ENCODE assay signal across 1 cellular context in the genomic region with DNA sequence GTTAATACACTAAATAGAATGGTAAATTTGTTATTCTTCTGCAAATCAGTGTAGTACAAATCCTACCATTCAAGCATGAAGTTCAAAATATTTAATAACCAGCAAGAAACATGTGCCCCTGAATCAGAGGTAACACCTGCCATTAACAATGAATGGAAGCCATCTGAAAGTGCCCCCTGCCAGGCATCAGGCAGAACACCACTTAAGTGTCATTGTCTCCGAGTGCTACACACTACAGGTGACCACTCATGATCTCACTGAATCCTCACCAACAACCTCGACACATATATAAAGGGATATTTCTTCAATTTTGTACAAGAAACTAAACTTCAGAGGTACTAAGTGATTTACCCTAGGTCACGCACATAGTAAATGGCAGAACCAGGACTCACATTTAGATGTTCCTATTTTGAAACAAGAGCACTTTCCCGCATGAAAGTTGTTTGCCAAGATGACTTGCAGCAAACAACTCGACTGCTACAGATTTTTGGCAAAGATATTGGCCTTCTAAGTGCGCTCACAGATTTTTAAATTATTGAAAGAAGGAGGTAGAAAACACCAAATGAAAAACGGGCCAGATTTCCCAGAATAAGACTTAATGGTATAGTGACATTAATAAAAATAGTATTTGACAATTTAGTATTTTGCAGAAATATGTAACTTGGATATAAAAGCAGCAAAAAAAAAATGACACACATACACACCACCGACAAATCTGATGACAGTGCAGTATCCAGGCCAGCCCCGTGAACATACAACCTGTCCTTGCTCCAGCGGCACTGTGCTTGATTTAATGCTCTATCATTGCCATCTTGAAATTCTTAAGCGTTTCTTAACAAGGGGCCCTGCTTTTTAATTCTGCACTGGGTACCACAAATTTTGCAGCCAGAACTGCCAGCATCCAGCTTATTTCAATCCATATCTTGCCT.
TF ChIP-seq lines count a peak whose summit lies in the region.

No MANE protein-coding gene starts in this region.

TF ChIP-seq in K562, 482 proteins besides CTCF, POLR2A, EP300 and RAD21 (continued from another document):
- TF ChIP-seq, protein P1, sequence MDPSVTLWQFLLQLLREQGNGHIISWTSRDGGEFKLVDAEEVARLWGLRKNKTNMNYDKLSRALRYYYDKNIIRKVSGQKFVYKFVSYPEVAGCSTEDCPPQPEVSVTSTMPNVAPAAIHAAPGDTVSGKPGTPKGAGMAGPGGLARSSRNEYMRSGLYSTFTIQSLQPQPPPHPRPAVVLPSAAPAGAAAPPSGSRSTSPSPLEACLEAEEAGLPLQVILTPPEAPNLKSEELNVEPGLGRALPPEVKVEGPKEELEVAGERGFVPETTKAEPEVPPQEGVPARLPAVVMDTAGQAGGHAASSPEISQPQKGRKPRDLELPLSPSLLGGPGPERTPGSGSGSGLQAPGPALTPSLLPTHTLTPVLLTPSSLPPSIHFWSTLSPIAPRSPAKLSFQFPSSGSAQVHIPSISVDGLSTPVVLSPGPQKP (CRISPR knock-in tag; IDR thresholded peaks at IDR 0.05), result no peak
- TF ChIP-seq FOXA3 (CRISPR knock-in tag; conservative IDR thresholded peaks at IDR 0.05 in 1 of 2, IDR thresholded peaks at IDR 0.05 in 1 of 2), result peak in 1 of 2 experiments; percentile 74; a peak in 2 of 4 replicates
- TF ChIP-seq, protein P2, sequence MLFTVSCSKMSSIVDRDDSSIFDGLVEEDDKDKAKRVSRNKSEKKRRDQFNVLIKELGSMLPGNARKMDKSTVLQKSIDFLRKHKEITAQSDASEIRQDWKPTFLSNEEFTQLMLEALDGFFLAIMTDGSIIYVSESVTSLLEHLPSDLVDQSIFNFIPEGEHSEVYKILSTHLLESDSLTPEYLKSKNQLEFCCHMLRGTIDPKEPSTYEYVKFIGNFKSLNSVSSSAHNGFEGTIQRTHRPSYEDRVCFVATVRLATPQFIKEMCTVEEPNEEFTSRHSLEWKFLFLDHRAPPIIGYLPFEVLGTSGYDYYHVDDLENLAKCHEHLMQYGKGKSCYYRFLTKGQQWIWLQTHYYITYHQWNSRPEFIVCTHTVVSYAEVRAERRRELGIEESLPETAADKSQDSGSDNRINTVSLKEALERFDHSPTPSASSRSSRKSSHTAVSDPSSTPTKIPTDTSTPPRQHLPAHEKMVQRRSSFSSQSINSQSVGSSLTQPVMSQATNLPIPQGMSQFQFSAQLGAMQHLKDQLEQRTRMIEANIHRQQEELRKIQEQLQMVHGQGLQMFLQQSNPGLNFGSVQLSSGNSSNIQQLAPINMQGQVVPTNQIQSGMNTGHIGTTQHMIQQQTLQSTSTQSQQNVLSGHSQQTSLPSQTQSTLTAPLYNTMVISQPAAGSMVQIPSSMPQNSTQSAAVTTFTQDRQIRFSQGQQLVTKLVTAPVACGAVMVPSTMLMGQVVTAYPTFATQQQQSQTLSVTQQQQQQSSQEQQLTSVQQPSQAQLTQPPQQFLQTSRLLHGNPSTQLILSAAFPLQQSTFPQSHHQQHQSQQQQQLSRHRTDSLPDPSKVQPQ (CRISPR knock-in tag; IDR thresholded peaks at IDR 0.05; ENCODE audit: borderline replicate concordance), result no peak
- TF ChIP-seq RB1 (IDR thresholded peaks at IDR 0.05; ENCODE audit: low read depth), result no peak
- TF ChIP-seq TRIM28 (IDR thresholded peaks at IDR 0.05), result no peak
- peak; percentile 45 for TF ChIP-seq MAFK (IDR thresholded peaks at IDR 0.05; ENCODE audit: low read length)
- TF ChIP-seq, protein P3, sequence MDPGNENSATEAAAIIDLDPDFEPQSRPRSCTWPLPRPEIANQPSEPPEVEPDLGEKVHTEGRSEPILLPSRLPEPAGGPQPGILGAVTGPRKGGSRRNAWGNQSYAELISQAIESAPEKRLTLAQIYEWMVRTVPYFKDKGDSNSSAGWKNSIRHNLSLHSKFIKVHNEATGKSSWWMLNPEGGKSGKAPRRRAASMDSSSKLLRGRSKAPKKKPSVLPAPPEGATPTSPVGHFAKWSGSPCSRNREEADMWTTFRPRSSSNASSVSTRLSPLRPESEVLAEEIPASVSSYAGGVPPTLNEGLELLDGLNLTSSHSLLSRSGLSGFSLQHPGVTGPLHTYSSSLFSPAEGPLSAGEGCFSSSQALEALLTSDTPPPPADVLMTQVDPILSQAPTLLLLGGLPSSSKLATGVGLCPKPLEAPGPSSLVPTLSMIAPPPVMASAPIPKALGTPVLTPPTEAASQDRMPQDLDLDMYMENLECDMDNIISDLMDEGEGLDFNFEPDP (CRISPR knock-in tag; IDR thresholded peaks at IDR 0.05), result no peak
- TF ChIP-seq SRSF3 (IDR thresholded peaks at IDR 0.05; ENCODE audit: insufficient read depth, low read length), result no peak
- peak; percentile 42; the same call in 1 of the 2 replicates for TF ChIP-seq MAFF (IDR thresholded peaks at IDR 0.05; ENCODE audit: low read length)
- peak; percentile 72 for TF ChIP-seq ZNF316 (IDR thresholded peaks at IDR 0.05)
TF ChIP-seq in K562: peak in this region for 5.
